ENCODE assay signal across 14 cellular contexts in the genomic region with DNA sequence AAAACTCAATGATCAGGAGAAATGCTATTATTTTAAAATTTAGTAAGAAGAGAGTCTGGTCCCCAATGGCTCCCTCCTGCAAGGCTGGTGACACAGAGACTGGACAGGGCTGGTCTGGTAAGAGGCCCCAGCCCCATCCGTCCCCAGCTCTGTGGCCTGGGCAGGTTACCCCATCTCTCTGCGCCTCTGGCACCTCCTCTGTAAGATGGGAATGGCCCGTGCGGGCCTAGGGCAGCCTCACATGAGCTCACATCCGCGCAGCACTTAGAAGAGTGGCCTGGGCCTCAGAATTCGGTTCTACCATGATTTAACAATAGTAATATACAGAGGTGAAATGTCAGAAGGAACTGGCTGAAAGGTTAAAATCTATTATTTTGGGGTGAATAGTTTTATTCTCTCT. TPM values are rescaled to one million over a fixed set of nuclear protein-coding genes. Genes with fewer than 3 reads are reported as not detected.
A peak's percentile ranks its signal among the peaks of the same experiment; 100 is the strongest.
DNase-seq lines count a peak whose midpoint lies in the region; ATAC-seq, FAIRE-seq and TF ChIP-seq lines count a peak whose summit lies in the region.
"Had no signal": no experiment of that assay in that cellular context is flagged by ENCODE, and none has a peak within 500 bp of the region (broad histone marks: within the 10 kb centered on the region; RNA-seq: fewer than 3 reads in every experiment).

No MANE protein-coding gene starts in this region.

- no peaks in the 10 kb centered on the region for H3K9me3 Mint-ChIP-seq in activated CD4-positive, alpha-beta memory T cell treated with anti-CD3 and anti-CD28 coated beads, Interleukin-2, amount 10 ng/mL, durations not matched to agents 7 days and 5 days
- H3K9me3 Mint-ChIP-seq: CD14-positive monocyte had no signal

- H3K9me3 ChIP-seq in A549 = no peaks in the 10 kb centered on the region
- no peaks in the 10 kb centered on the region for H3K9me3 ChIP-seq in DOHH2 (ENCODE audit: control insufficient read depth, insufficient read depth, low read length)
- H3K9me3 ChIP-seq: pancreas had no signal

- TF ChIP-seq CTCF in A549 (IDR thresholded peaks at IDR 0.05) (no peak), DOHH2 (IDR thresholded peaks at IDR 0.05; ENCODE audit: low read depth, low read length, poor library complexity, severe bottlenecking) (no peak)

- H3K27me3 ChIP-seq in DOHH2 (ENCODE audit: control insufficient read depth, low read length) = no peaks in the 10 kb centered on the region
- no peaks in the 10 kb centered on the region for H3K27me3 ChIP-seq in mesendoderm (ENCODE audit: insufficient read depth, low read length, poor library complexity)
- H3K27me3 ChIP-seq: pancreas had no signal

- DNase-seq in A549 (ENCODE audit: low read depth in 1 of 2, low spot score in 1 of 2) = no peak
- DNase-seq in activated CD4-positive, alpha-beta memory T cell treated with anti-CD3 and anti-CD28 coated beads, Interleukin-2, amount 10 ng/mL, durations not matched to agents 7 days and 5 days = no peak
- no peak for DNase-seq in mesendoderm
- no peak for DNase-seq in GM03348 (ENCODE audit: low spot score)
- no peak for DNase-seq in NK-92 treated with Interleukin-12 subunit alpha and Interleukin-12 subunit beta, amount 100 ng/mL, for 24 hours (lab: John Stamatoyannopoulos, UW)
- DNase-seq in DMS 273 (lab: John Stamatoyannopoulos, UW; ENCODE audit: unreplicated experiment) = no peak
- DNase-seq: NCI-H524; pancreas; stimulated activated CD4-positive, alpha-beta T cell treated with anti-CD3 and anti-CD28 coated beads, Interleukin-2, amount 100 ng/mL, for 48 hours; substantia nigra had no signal

- CTCF ChIA-PET in A549 (lab: Yijun Ruan, JAX) = no interaction called here
- CTCF ChIA-PET in activated CD4-positive, alpha-beta memory T cell treated with anti-CD3 and anti-CD28 coated beads, Interleukin-2, amount 10 ng/mL, durations not matched to agents 7 days and 5 days (lab: Charles Lee) = interaction anchor here (0.9 kb wide), 1 partner anchor 172 kb away, joined by 3 read pairs; no protein-coding TSS in a partner anchor

- H3K36me3 ChIP-seq in DOHH2 (ENCODE audit: control insufficient read depth, low read length) (no peaks in the 10 kb centered on the region), mesendoderm (ENCODE audit: control insufficient read depth, insufficient read depth, low read length) (no peaks in the 10 kb centered on the region)
- H3K36me3 ChIP-seq: pancreas had no signal

- no peak for TF ChIP-seq EP300 in A549 (IDR thresholded peaks at IDR 0.05)

- peaks cover 48% of the 10 kb centered on the region for H3K4me1 Mint-ChIP-seq in activated CD4-positive, alpha-beta memory T cell treated with anti-CD3 and anti-CD28 coated beads, Interleukin-2, amount 10 ng/mL, durations not matched to agents 7 days and 5 days

- H3K4me2 ChIP-seq in A549 (peak overlapping the region; percentile 93; the same call in 2 of the 3 replicates), DOHH2 (ENCODE audit: low read length) (peak overlapping the region; percentile 67), mesendoderm (ENCODE audit: low read length) (peak overlapping the region; percentile 22)

- H2BK120ac ChIP-seq in mesendoderm (ENCODE audit: low read depth, low read length) = no peak overlapping the region

- H3K79me2 ChIP-seq in DOHH2 (ENCODE audit: control insufficient read depth, low read length) (no peaks in the 10 kb centered on the region; the same call in 1 of the 2 replicates), mesendoderm (ENCODE audit: control insufficient read depth, insufficient read depth, low read length) (peaks cover 6% of the 10 kb centered on the region)

- H2BK5ac ChIP-seq in mesendoderm (ENCODE audit: low read length) = no peak overlapping the region

- H3K56ac ChIP-seq in mesendoderm (ENCODE audit: low read length) = peak overlapping the region; percentile 94

- no peaks in the 10 kb centered on the region for H3K9me2 ChIP-seq in DOHH2 (replicated peaks; ENCODE audit: control insufficient read depth, low read length)

- no peak for FAIRE-seq in A549 (lab: Jason Lieb, UNC)
- FAIRE-seq: pancreas had no signal

- H3F3A ChIP-seq in DOHH2 (ENCODE audit: control insufficient read depth, insufficient read depth) = no peaks in the 10 kb centered on the region

- H3K9ac ChIP-seq in mesendoderm (ENCODE audit: low read length) = peak overlapping the region; percentile 83

- no peaks in the 10 kb centered on the region for H3K27me3 Mint-ChIP-seq in activated CD4-positive, alpha-beta memory T cell treated with anti-CD3 and anti-CD28 coated beads, Interleukin-2, amount 10 ng/mL, durations not matched to agents 7 days and 5 days

- peaks cover 2% of the 10 kb centered on the region for H3K79me1 ChIP-seq in mesendoderm (ENCODE audit: low read length)

- no peak for TF ChIP-seq RAD21 in A549 (conservative IDR thresholded peaks at IDR 0.05 in 1 of 2, IDR thresholded peaks at IDR 0.05 in 1 of 2)

- no peak for TF ChIP-seq POLR2A in A549 (IDR thresholded peaks at IDR 0.05; ENCODE audit: low read length)

- no peak overlapping the region for H3K27ac ChIP-seq in A549
- no peak overlapping the region for H3K27ac ChIP-seq in DOHH2 (ENCODE audit: low read depth, low read length)
- H3K27ac ChIP-seq in mesendoderm (ENCODE audit: low read depth, low read length) = no peak overlapping the region

- POLR2A ChIA-PET in A549 (lab: Yijun Ruan, JAX) = no interaction called here
- POLR2A ChIA-PET in activated CD4-positive, alpha-beta memory T cell treated with anti-CD3 and anti-CD28 coated beads, Interleukin-2, amount 10 ng/mL, durations not matched to agents 7 days and 5 days (lab: Charles Lee) = no interaction called here

- no peak overlapping the region for H3K4ac ChIP-seq in mesendoderm (ENCODE audit: low read depth, low read length)

- H3K27ac Mint-ChIP-seq in activated CD4-positive, alpha-beta memory T cell treated with anti-CD3 and anti-CD28 coated beads, Interleukin-2, amount 10 ng/mL, durations not matched to agents 7 days and 5 days = peak overlapping the region; percentile 86

- no peak overlapping the region for H3K23ac ChIP-seq in mesendoderm (ENCODE audit: low read length)

- peaks cover 40% of the 10 kb centered on the region for H3K36me3 Mint-ChIP-seq in activated CD4-positive, alpha-beta memory T cell treated with anti-CD3 and anti-CD28 coated beads, Interleukin-2, amount 10 ng/mL, durations not matched to agents 7 days and 5 days (ENCODE audit: low read depth)

- H3K4me1 ChIP-seq in A549 (0 out of 3 replicates have a peak, but pooled peaks cover 6% of the 10 kb centered on the region), DOHH2 (ENCODE audit: control insufficient read depth, low read length) (peaks cover 26% of the 10 kb centered on the region), mesendoderm (ENCODE audit: control insufficient read depth, low read depth, low read length) (peaks cover 2% of the 10 kb centered on the region)

- H2BK15ac ChIP-seq in mesendoderm (replicated peaks; ENCODE audit: low read depth) = no peak overlapping the region

- H2AK5ac ChIP-seq in mesendoderm (ENCODE audit: low read length) = no peak overlapping the region

- ATAC-seq in A549 = no peak
- ATAC-seq in HG03442 (IDR thresholded peaks at IDR 0.05; ENCODE audit: unreplicated experiment) = no peak

- H4K5ac ChIP-seq in mesendoderm (ENCODE audit: low read length) = no peak overlapping the region

- peak overlapping the region; percentile 89 for H3K4me3 Mint-ChIP-seq in activated CD4-positive, alpha-beta memory T cell treated with anti-CD3 and anti-CD28 coated beads, Interleukin-2, amount 10 ng/mL, durations not matched to agents 7 days and 5 days

- no peaks in the 10 kb centered on the region for H4K20me1 ChIP-seq in DOHH2 (ENCODE audit: control insufficient read depth, insufficient read depth, low read depth, low read length)

- H3K18ac ChIP-seq in mesendoderm (ENCODE audit: low read length) = peak overlapping the region; percentile 95

- no peak overlapping the region for H4K8ac ChIP-seq in mesendoderm (ENCODE audit: low read depth, low read length)

- WGBS in A549 (ENCODE audit: missing lambda C conversion rate) = 97% methylated on average over 7 of the region's 7 CpGs
- WGBS in mesendoderm (ENCODE audit: extremely low coverage, insufficient coverage, low lambda C conversion rate) = no CpG with 5 or more reads among the region's 7 CpGs

- no peak overlapping the region for H3K4me3 ChIP-seq in A549
- no peak overlapping the region for H3K4me3 ChIP-seq in DOHH2 (ENCODE audit: low read length)
- H3K4me3 ChIP-seq in mesendoderm (ENCODE audit: low read length) = no peak overlapping the region

RNA-seq across cellular contexts. Expression of a gene that starts 1.2 kb away (rescaled TPM):
- polyA plus RNA-seq in A549 (2011; rRNA removed) (2.9 and 4.0 TPM in 2 replicates), A549 (2017; fragmentation: RNase III; extraction: RNeasy Plus Mini Kit Qiagen cat#74134 plus additional on column Dnase treatment) (3.3 to 4.3 TPM (median 4.3 TPM) in 3 replicates)
- 2.3 and 2.4 TPM in 2 replicates for polyA plus RNA-seq in A549 (2012; cell fraction: cytosol; rRNA removed)
- polyA plus RNA-seq in A549 (2012; cell fraction: nucleus; rRNA removed) = 1.5 and 1.6 TPM in 2 replicates
- polyA minus RNA-seq in A549 (2011; rRNA and poly(A)+ RNA removed) = 4.8 and 10.3 TPM in 2 replicates
- total RNA-seq in activated CD4-positive, alpha-beta memory T cell treated with anti-CD3 and anti-CD28 coated beads, Interleukin-2, amount 10 ng/mL, durations not matched to agents 7 days and 5 days = 10 to 100 TPM; 36.4 to 42.2 TPM
- polyA plus RNA-seq in mesendoderm (2013, experiment 1 of 2) = 4.0 TPM
- 3.4 TPM for polyA plus RNA-seq in mesendoderm (2013, experiment 2 of 2)

RNA-seq across cellular contexts. Expression of a gene that starts 21.0 kb away (rescaled TPM):
- polyA plus RNA-seq in A549 (2011; rRNA removed) = 0.66 and 0.67 TPM in 2 replicates
- polyA plus RNA-seq in A549 (2012; cell fraction: cytosol; rRNA removed) = 0.09 and 0.26 TPM in 2 replicates
- polyA plus RNA-seq in A549 (2012; cell fraction: nucleus; rRNA removed) = 1.2 and 1.5 TPM in 2 replicates
- polyA plus RNA-seq in A549 (2017; fragmentation: RNase III; extraction: RNeasy Plus Mini Kit Qiagen cat#74134 plus additional on column Dnase treatment) = 0.29 to 0.33 TPM (median 0.30 TPM) in 3 replicates
- not detected in 2 replicates for polyA minus RNA-seq in A549 (2011; rRNA and poly(A)+ RNA removed)
- 10 to 100 TPM; 58.2 to 58.9 TPM for total RNA-seq in activated CD4-positive, alpha-beta memory T cell treated with anti-CD3 and anti-CD28 coated beads, Interleukin-2, amount 10 ng/mL, durations not matched to agents 7 days and 5 days
- polyA plus RNA-seq in mesendoderm (2013, experiment 1 of 2) = 3.0 TPM
- 3.1 TPM for polyA plus RNA-seq in mesendoderm (2013, experiment 2 of 2)

RNA-seq across cellular contexts. Expression of a gene that starts 27.9 kb away (rescaled TPM):
- 15.1 and 22.2 TPM in 2 replicates for polyA plus RNA-seq in A549 (2011; rRNA removed)
- 8.4 and 10.6 TPM in 2 replicates for polyA plus RNA-seq in A549 (2012; cell fraction: cytosol; rRNA removed)
- polyA plus RNA-seq in A549 (2012; cell fraction: nucleus; rRNA removed) = 9.4 and 10.2 TPM in 2 replicates
- polyA plus RNA-seq in A549 (2017; fragmentation: RNase III; extraction: RNeasy Plus Mini Kit Qiagen cat#74134 plus additional on column Dnase treatment) = 29.3 to 31.7 TPM (median 31.1 TPM) in 3 replicates
- polyA minus RNA-seq in A549 (2011; rRNA and poly(A)+ RNA removed) = 14.1 and 21.0 TPM in 2 replicates
- total RNA-seq in activated CD4-positive, alpha-beta memory T cell treated with anti-CD3 and anti-CD28 coated beads, Interleukin-2, amount 10 ng/mL, durations not matched to agents 7 days and 5 days = 100 to 1,000 TPM; 146 to 157 TPM
- polyA plus RNA-seq in mesendoderm (2013, experiment 1 of 2) = 25.5 TPM
- 25.1 TPM for polyA plus RNA-seq in mesendoderm (2013, experiment 2 of 2)

RNA-seq across cellular contexts. Expression of a gene that starts 35.2 kb away (rescaled TPM):
- not detected in 2 replicates for polyA plus RNA-seq in A549 (2011; rRNA removed)
- 0.04 TPM in 1 of 2 replicates, not detected in the other for polyA plus RNA-seq in A549 (2012; cell fraction: cytosol; rRNA removed)
- not detected in 2 replicates for polyA plus RNA-seq in A549 (2012; cell fraction: nucleus; rRNA removed)
- polyA plus RNA-seq in A549 (2017; fragmentation: RNase III; extraction: RNeasy Plus Mini Kit Qiagen cat#74134 plus additional on column Dnase treatment) = 0.16 TPM in 1 of 3 replicates, not detected in the others
- not detected in 2 replicates for polyA minus RNA-seq in A549 (2011; rRNA and poly(A)+ RNA removed)
- total RNA-seq in activated CD4-positive, alpha-beta memory T cell treated with anti-CD3 and anti-CD28 coated beads, Interleukin-2, amount 10 ng/mL, durations not matched to agents 7 days and 5 days = 100 to 1,000 TPM; 145 to 146 TPM
- polyA plus RNA-seq in mesendoderm (2013, experiment 1 of 2) = 3.1 TPM
- 2.7 TPM for polyA plus RNA-seq in mesendoderm (2013, experiment 2 of 2)

RNA-seq across cellular contexts. Expression of a gene that starts 55.1 kb away (rescaled TPM):
- polyA plus RNA-seq in A549 (2011; rRNA removed) = 0.43 and 0.48 TPM in 2 replicates
- polyA plus RNA-seq in A549 (2012; cell fraction: cytosol; rRNA removed) = 0.09 and 0.14 TPM in 2 replicates
- 0.32 and 0.43 TPM in 2 replicates for polyA plus RNA-seq in A549 (2012; cell fraction: nucleus; rRNA removed)
- 0.39 to 0.45 TPM in 2 of 3 replicates, not detected in the other for polyA plus RNA-seq in A549 (2017; fragmentation: RNase III; extraction: RNeasy Plus Mini Kit Qiagen cat#74134 plus additional on column Dnase treatment)
- polyA minus RNA-seq in A549 (2011; rRNA and poly(A)+ RNA removed) = not detected in 2 replicates
- 100 to 1,000 TPM; 126 to 128 TPM for total RNA-seq in activated CD4-positive, alpha-beta memory T cell treated with anti-CD3 and anti-CD28 coated beads, Interleukin-2, amount 10 ng/mL, durations not matched to agents 7 days and 5 days
- 0.14 TPM for polyA plus RNA-seq in mesendoderm (2013, experiment 1 of 2)
- polyA plus RNA-seq in mesendoderm (2013, experiment 2 of 2) = 0.14 TPM
- total RNA-seq: kidney epithelial cell had no signal
- polyA plus RNA-seq: CD14-positive monocyte had no signal

Comparison
In these comparisons a context has a peak if more than half of its experiments do, and no peak if none do; other contexts are left out.
1. H3K4me2 ChIP-seq: peak in every context shown above with its lines; median percentile 93 in A549; 67 in DOHH2; 22 in mesendoderm.